In the genomic region with DNA sequence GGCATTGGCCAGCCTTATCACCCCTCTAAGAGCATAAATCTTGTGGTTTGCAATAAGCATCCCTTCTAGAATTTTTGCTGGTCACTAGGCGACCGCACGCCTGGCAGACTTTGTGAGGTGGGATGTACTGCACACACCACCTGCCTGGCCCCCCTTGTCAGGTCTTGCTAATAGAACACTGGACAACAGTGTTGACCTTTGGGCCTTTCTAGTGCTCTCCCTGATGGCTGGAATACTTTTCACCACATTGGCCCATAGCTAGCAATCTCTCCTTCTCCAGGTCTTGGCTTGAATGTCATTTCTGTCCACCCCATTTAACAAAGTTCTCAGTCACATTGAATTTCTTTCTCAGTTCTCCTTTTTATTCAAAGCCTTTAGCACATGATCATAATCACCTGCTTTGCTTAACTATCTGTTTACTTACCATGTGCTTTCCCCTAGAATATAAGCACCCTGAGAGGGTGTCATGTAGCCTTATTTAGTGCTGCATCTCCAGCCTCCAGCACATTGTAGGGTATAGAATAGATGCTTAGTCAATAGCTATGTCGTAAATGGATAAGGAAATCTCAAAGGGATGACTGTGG, we compare ENCODE assay signal across 21 cellular contexts.
A peak's percentile ranks its signal among the peaks of the same experiment; 100 is the strongest.
DNase-seq lines count a peak whose midpoint lies in the region; ATAC-seq, FAIRE-seq and TF ChIP-seq lines count a peak whose summit lies in the region.
"Had no signal": no experiment of that assay in that cellular context is flagged by ENCODE, and none has a peak within 500 bp of the region (broad histone marks: within the 10 kb centered on the region; RNA-seq: fewer than 3 reads in every experiment).

No MANE protein-coding gene starts in this region.

- TF ChIP-seq EP300 in HepG2 (IDR thresholded peaks at IDR 0.05; ENCODE audit: low read depth in 2 of 2, low read length in 2 of 2) (no peak), HepG2 (CRISPR knock-in tag; IDR thresholded peaks at IDR 0.05; ENCODE audit: borderline replicate concordance) (no peak)

- peak; percentile 4 for FAIRE-seq in HepG2 (lab: Jason Lieb, UNC)
- FAIRE-seq: A549, D721Med, G401.6, GM18507 had no signal

- H3K36me3 Mint-ChIP-seq in stimulated activated naive B cell treated with anti-CD40 and anti-IgM and Interleukin-4, amounts not matched to agents 10 μg/mL and 1 μg/mL and 100 μg/mL, for 72 hours = no peaks in the 10 kb centered on the region
- H3K36me3 Mint-ChIP-seq: CD8-positive, alpha-beta T cell had no signal

- no peak for DNase-seq in HepG2 (ENCODE audit: low spot score)
- DNase-seq in right lobe of liver = no peak
- DNase-seq in left kidney (ENCODE audit: low read depth, low spot score) = peak; percentile 54
- no peak for DNase-seq in stimulated activated naive B cell treated with anti-CD40 and anti-IgM and Interleukin-4, amounts not matched to agents 10 μg/mL and 1 μg/mL and 100 μg/mL, for 72 hours
- no peak for DNase-seq in posterior vena cava (ENCODE audit: low spot score)
- DNase-seq: AML-193; Caco-2; Calu3; CD4-positive, alpha-beta T cell; CD8-positive, alpha-beta T cell; DMS79 treated with DMSO at 0.1 percent for 48 hours; GF-D8 had no signal

- H3K27ac ChIP-seq in HepG2 (ENCODE audit: extremely low read length, insufficient read depth, low read length) = no peak overlapping the region
- no peak overlapping the region for H3K27ac ChIP-seq in right lobe of liver
- H3K27ac ChIP-seq: 22Rv1; A549; BLaER1 treated with 17β-estradiol and CSF1 and Interleukin-3, amounts not matched to agents 10 nM and 100 nM; C4-2B had no signal

- H3K9me3 ChIP-seq in HepG2 (ENCODE audit: low read length) (no peaks in the 10 kb centered on the region), right lobe of liver (no peaks in the 10 kb centered on the region)
- H3K9me3 ChIP-seq: A549, Caco-2 had no signal

- no peak for TF ChIP-seq POLR2A in HepG2 (IDR thresholded peaks at IDR 0.05; ENCODE audit: insufficient read depth in 1 of 2, low read depth in 2 of 2, low read length in 2 of 2)
- TF ChIP-seq POLR2A in right lobe of liver (IDR thresholded peaks at IDR 0.05) = no peak
- no peak for TF ChIP-seq POLR2A in GM18505 (IDR thresholded peaks at IDR 0.05; ENCODE audit: borderline replicate concordance, extremely low read depth, insufficient read depth, insufficient read length)

- H3K4me3 Mint-ChIP-seq in stimulated activated naive B cell treated with anti-CD40 and anti-IgM and Interleukin-4, amounts not matched to agents 10 μg/mL and 1 μg/mL and 100 μg/mL, for 72 hours = no peak overlapping the region
- H3K4me3 Mint-ChIP-seq: B cell; CD4-positive, alpha-beta T cell; CD8-positive, alpha-beta T cell had no signal

- 63% methylated on average over 4 of the region's 4 CpGs for WGBS in HepG2 (ENCODE audit: low lambda C conversion rate)
- WGBS in right lobe of liver (ENCODE audit: insufficient coverage, low coverage, low lambda C conversion rate, missing lambda C conversion rate) = 81% methylated on average over 1 of the region's 4 CpGs

- intact Hi-C loops in HepG2 (cut with micrococcal nuclease; ENCODE audit: unreplicated experiment) (no loop called here), right lobe of liver (cut with DNase I) (no loop called here), posterior vena cava (cut with DNase I) (no loop called here)

- no peak overlapping the region for H3K27ac Mint-ChIP-seq in stimulated activated naive B cell treated with anti-CD40 and anti-IgM and Interleukin-4, amounts not matched to agents 10 μg/mL and 1 μg/mL and 100 μg/mL, for 72 hours
- H3K27ac Mint-ChIP-seq: B cell; CD4-positive, alpha-beta T cell; CD8-positive, alpha-beta T cell had no signal

- TF ChIP-seq CTCF in HepG2 (CRISPR knock-in tag; IDR thresholded peaks at IDR 0.05) (no peak), right lobe of liver (IDR thresholded peaks at IDR 0.05) (no peak)

- H3K4me1 ChIP-seq in HepG2 (ENCODE audit: insufficient read depth, low read length) (peaks cover 20% of the 10 kb centered on the region), right lobe of liver (no peaks in the 10 kb centered on the region)
- H3K4me1 ChIP-seq: A549 had no signal

- H2AFZ ChIP-seq in HepG2 (ENCODE audit: low read length) = no peak overlapping the region

- no peaks in the 10 kb centered on the region for H4K20me1 ChIP-seq in HepG2 (ENCODE audit: insufficient read depth, low read length)
- H4K20me1 ChIP-seq: BLaER1 treated with 17β-estradiol and CSF1 and Interleukin-3, amounts not matched to agents 10 nM and 100 nM had no signal

- no peak overlapping the region for H3K4me3 ChIP-seq in HepG2 (replicated peaks in 1 of 3; ENCODE audit: insufficient read depth in 1 of 3, low read depth in 2 of 3, low read length in 3 of 3)
- H3K4me3 ChIP-seq in right lobe of liver = no peak overlapping the region
- H3K4me3 ChIP-seq: A549; BLaER1 treated with 17β-estradiol and CSF1 and Interleukin-3, amounts not matched to agents 10 nM and 100 nM had no signal

- H3K9me3 Mint-ChIP-seq in stimulated activated naive B cell treated with anti-CD40 and anti-IgM and Interleukin-4, amounts not matched to agents 10 μg/mL and 1 μg/mL and 100 μg/mL, for 72 hours = peaks cover 4 to 10% of the 10 kb centered on the region in 2 donors
- H3K9me3 Mint-ChIP-seq: CD4-positive, alpha-beta T cell; CD8-positive, alpha-beta T cell had no signal

- CTCF ChIA-PET in HepG2 (lab: Yijun Ruan, JAX; ENCODE audit: low intra/inter-chr PET ratio, low total read pairs) = no interaction called here

- no peak overlapping the region for H3K9ac ChIP-seq in HepG2 (ENCODE audit: insufficient read depth, low read depth, low read length)
- H3K9ac ChIP-seq: BLaER1 treated with 17β-estradiol and CSF1 and Interleukin-3, amounts not matched to agents 10 nM and 100 nM had no signal

- H3K27me3 Mint-ChIP-seq in stimulated activated naive B cell treated with anti-CD40 and anti-IgM and Interleukin-4, amounts not matched to agents 10 μg/mL and 1 μg/mL and 100 μg/mL, for 72 hours = peaks cover 6 to 32% of the 10 kb centered on the region in 2 donors

- BruUV-seq in HepG2 (replicated peaks; lab: Mats Ljungman, UMichigan) = no TSS peak

- peaks cover 5 to 15% of the 10 kb centered on the region in 2 donors for H3K4me1 Mint-ChIP-seq in stimulated activated naive B cell treated with anti-CD40 and anti-IgM and Interleukin-4, amounts not matched to agents 10 μg/mL and 1 μg/mL and 100 μg/mL, for 72 hours

- POLR2A ChIA-PET in HepG2 (lab: Yijun Ruan, JAX) = no interaction called here

- in situ Hi-C loops in HepG2 (cut with HindIII; ENCODE audit: extremely low pct_ligation_motif_present, low pct_unique_long_range_greater_than_20kb) = no loop called here

- no peak overlapping the region for H3K4me2 ChIP-seq in HepG2 (ENCODE audit: low read depth, low read length)
- H3K4me2 ChIP-seq: A549; BLaER1 treated with 17β-estradiol and CSF1 and Interleukin-3, amounts not matched to agents 10 nM and 100 nM had no signal

- H3K27me3 ChIP-seq in HepG2 (ENCODE audit: control insufficient read depth in 1 of 2, insufficient read depth in 2 of 2, low read length in 2 of 2) (no peaks in the 10 kb centered on the region), right lobe of liver (no peaks in the 10 kb centered on the region)
- H3K27me3 ChIP-seq: BLaER1 treated with 17β-estradiol and CSF1 and Interleukin-3, amounts not matched to agents 10 nM and 100 nM had no signal

- TF ChIP-seq RAD21 in HepG2 (CRISPR knock-in tag; IDR thresholded peaks at IDR 0.05) = no peak

- no peaks in the 10 kb centered on the region for H3K36me3 ChIP-seq in HepG2 (replicated peaks in 1 of 2; ENCODE audit: control insufficient read depth in 1 of 2, insufficient read depth in 2 of 2, low read length in 2 of 2)
- H3K36me3 ChIP-seq in right lobe of liver = no peaks in the 10 kb centered on the region
- H3K36me3 ChIP-seq: BLaER1 treated with 17β-estradiol and CSF1 and Interleukin-3, amounts not matched to agents 10 nM and 100 nM had no signal

- ATAC-seq in HepG2 (peak; percentile 89), right lobe of liver (no peak), GM18505 (IDR thresholded peaks at IDR 0.05; ENCODE audit: unreplicated experiment) (no peak)
- ATAC-seq in stimulated activated naive B cell treated with anti-CD40 and anti-IgM and Interleukin-4, amounts not matched to agents 10 μg/mL and 1 μg/mL and 100 μg/mL, for 72 hours (replicated peaks) = peak; percentile 57 to 61
- ATAC-seq: A549; CD8-positive, alpha-beta T cell had no signal

- no peaks in the 10 kb centered on the region for H3K79me2 ChIP-seq in HepG2 (ENCODE audit: insufficient read depth, low read length)

TF ChIP-seq in HepG2, 621 proteins besides CTCF, POLR2A, EP300 and RAD21:
- TF ChIP-seq ZNF644 (CRISPR knock-in tag; IDR thresholded peaks at IDR 0.05; ENCODE audit: low read depth) = peak; percentile 49; the same call in 1 of the 2 replicates
- TF ChIP-seq ZNF891 (CRISPR knock-in tag; IDR thresholded peaks at IDR 0.05) = no peak
- 0 out of 2 replicates have a peak, but pooled peaks have one; percentile 26 for TF ChIP-seq HOXA3 (CRISPR knock-in tag; IDR thresholded peaks at IDR 0.05)
- TF ChIP-seq, protein P1, sequence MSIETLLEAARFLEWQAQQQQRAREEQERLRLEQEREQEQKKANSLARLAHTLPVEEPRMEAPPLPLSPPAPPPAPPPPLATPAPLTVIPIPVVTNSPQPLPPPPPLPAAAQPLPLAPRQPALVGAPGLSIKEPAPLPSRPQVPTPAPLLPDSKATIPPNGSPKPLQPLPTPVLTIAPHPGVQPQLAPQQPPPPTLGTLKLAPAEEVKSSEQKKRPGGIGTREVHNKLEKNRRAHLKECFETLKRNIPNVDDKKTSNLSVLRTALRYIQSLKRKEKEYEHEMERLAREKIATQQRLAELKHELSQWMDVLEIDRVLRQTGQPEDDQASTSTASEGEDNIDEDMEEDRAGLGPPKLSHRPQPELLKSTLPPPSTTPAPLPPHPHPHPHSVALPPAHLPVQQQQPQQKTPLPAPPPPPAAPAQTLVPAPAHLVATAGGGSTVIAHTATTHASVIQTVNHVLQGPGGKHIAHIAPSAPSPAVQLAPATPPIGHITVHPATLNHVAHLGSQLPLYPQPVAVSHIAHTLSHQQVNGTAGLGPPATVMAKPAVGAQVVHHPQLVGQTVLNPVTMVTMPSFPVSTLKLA (IDR thresholded peaks at IDR 0.05) = peak; percentile 87
- TF ChIP-seq SALL1 (CRISPR knock-in tag; IDR thresholded peaks at IDR 0.05) = peak; percentile 37; the same call in 1 of the 2 replicates
- TF ChIP-seq NR2F6 (IDR thresholded peaks at IDR 0.05) = 0 out of 2 replicates have a peak, but pooled peaks have one; percentile 11
- 0 out of 2 replicates have a peak, but pooled peaks have one; percentile 18 for TF ChIP-seq NR2F6 (CRISPR knock-in tag; IDR thresholded peaks at IDR 0.05)
- TF ChIP-seq ZNF746 (CRISPR knock-in tag; IDR thresholded peaks at IDR 0.05) = no peak
- no peak for TF ChIP-seq ZNF160 (CRISPR knock-in tag; IDR thresholded peaks at IDR 0.05)
- TF ChIP-seq ZMYM4 (CRISPR knock-in tag; IDR thresholded peaks at IDR 0.05) = peak; percentile 61
- peak; percentile 72 for TF ChIP-seq HNF4A (CRISPR knock-in tag; IDR thresholded peaks at IDR 0.05)
- TF ChIP-seq HNF4G (IDR thresholded peaks at IDR 0.05; ENCODE audit: borderline replicate concordance, low read depth, low read length) = peak; percentile 48; the same call in 1 of the 2 replicates
- TF ChIP-seq HNF4G (CRISPR knock-in tag; IDR thresholded peaks at IDR 0.05; ENCODE audit: borderline replicate concordance, low read depth) = no peak
- TF ChIP-seq HHEX (CRISPR knock-in tag; IDR thresholded peaks at IDR 0.05) = 0 out of 2 replicates have a peak, but pooled peaks have one; percentile 9

Comparison
In these comparisons a context has a peak if more than half of its experiments do, and no peak if none do; other contexts are left out.
1. ATAC-seq: peak in HepG2 (single experiment) and stimulated activated naive B cell treated with anti-CD40 and anti-IgM and Interleukin-4, amounts not matched to agents 10 μg/mL and 1 μg/mL and 100 μg/mL, for 72 hours (2 of 2); none in right lobe of liver (0 of 4) and GM18505 (single experiment).